In the genomic region with DNA sequence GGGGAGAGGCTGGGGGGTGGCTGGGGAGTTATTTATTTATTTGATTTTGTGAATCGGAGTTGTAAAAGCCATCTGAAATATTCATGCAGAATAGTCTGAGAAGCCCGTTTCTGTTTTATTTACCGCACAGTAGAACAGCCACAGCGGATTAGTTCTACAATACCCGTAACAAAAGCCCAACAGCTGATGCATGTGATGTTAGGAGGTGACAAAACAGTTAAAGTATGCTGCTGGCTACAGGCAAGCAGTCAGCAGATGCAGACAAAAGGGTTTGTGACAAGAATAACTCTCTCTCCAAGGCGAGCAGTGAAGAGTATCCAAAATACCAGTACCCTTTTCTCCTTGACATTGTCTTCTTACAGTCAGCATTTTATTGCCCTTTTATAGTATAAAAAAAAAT, we compare ENCODE assay signal across 17 cellular contexts. TPM values are rescaled to one million over a fixed set of nuclear protein-coding genes. Genes with fewer than 3 reads are reported as not detected.
DNase-seq lines count a peak whose midpoint lies in the region; ATAC-seq and TF ChIP-seq lines count a peak whose summit lies in the region.
"Had no signal": no experiment of that assay in that cellular context is flagged by ENCODE, and none has a peak within 500 bp of the region (broad histone marks: within the 10 kb centered on the region; RNA-seq: fewer than 3 reads in every experiment).

No MANE protein-coding gene starts in this region.

- H3K36me3 ChIP-seq in endodermal cell (ENCODE audit: control insufficient read depth, insufficient read depth, low read length) = no peaks in the 10 kb centered on the region
- H3K36me3 ChIP-seq: esophagus squamous epithelium, suprapubic skin had no signal

- H3K4me3 ChIP-seq in endodermal cell (ENCODE audit: low read length) = peak overlapping the region; percentile 3
- no peak overlapping the region for H3K4me3 ChIP-seq in skeletal muscle cell (ENCODE audit: low read depth, low read length)
- H3K4me3 ChIP-seq: esophagus squamous epithelium, GM12878, suprapubic skin had no signal

- no peak for ATAC-seq in GM21619 (IDR thresholded peaks at IDR 0.05; ENCODE audit: unreplicated experiment)
- ATAC-seq: GM12878, left colon, T-helper 17 cell had no signal

- H3K27me3 ChIP-seq in endodermal cell (ENCODE audit: control insufficient read depth, insufficient read depth, low read length, poor library complexity, severe bottlenecking) = no peaks in the 10 kb centered on the region
- H3K27me3 ChIP-seq: esophagus squamous epithelium, suprapubic skin had no signal

- no peak overlapping the region for H3K9ac ChIP-seq in endodermal cell (ENCODE audit: extremely low read depth, low read length, poor library complexity, severe bottlenecking)

- no peaks in the 10 kb centered on the region for H3K9me3 ChIP-seq in endodermal cell (ENCODE audit: control insufficient read depth, low read length)
- H3K9me3 ChIP-seq: esophagus squamous epithelium, suprapubic skin had no signal

- H3K36me3 Mint-ChIP-seq in endodermal cell (ENCODE audit: low read depth) = no peaks in the 10 kb centered on the region

- 26 to 36% methylated on average over 5 to 6 of the region's 6 CpGs for WGBS in endodermal cell (ENCODE audit: insufficient coverage in 1 of 2, insufficient read length in 1 of 2), 2 experiments

- H3K27me3 Mint-ChIP-seq in endodermal cell (ENCODE audit: insufficient read depth) = peaks cover 6% of the 10 kb centered on the region

- peak; percentile 78 for DNase-seq in LHCN-M2 (ENCODE audit: low read depth)
- peak; percentile 57 for DNase-seq in endodermal cell
- DNase-seq in left kidney (ENCODE audit: low read depth, low spot score) = peak; percentile 36
- DNase-seq in skeletal muscle cell (ENCODE audit: low read depth) = peak; percentile 15
- DNase-seq in mucosa of gallbladder (ENCODE audit: low spot score) = no peak
- DNase-seq in DMS79 treated with DMSO at 0.1 percent for 48 hours (lab: John Stamatoyannopoulos, UW) = no peak
- DNase-seq: activated CD4-positive, CD25-positive, alpha-beta regulatory T cell treated with anti-CD3 and anti-CD28 coated beads, Interleukin-2, amount 50 U/mL, for 72 hours; esophagus squamous epithelium; left colon; NCI-H1417; NCI-H226; SHP77; stimulated activated CD4-positive, alpha-beta T cell treated with anti-CD3 and anti-CD28 coated beads, Interleukin-2, amount 100 ng/mL, for 24 hours; T-helper 17 cell had no signal

- H3K9me3 Mint-ChIP-seq in endodermal cell = no peaks in the 10 kb centered on the region

- peak overlapping the region; percentile 20 for H3K27ac ChIP-seq in endodermal cell (ENCODE audit: low read depth, low read length)
- H3K27ac ChIP-seq: esophagus squamous epithelium, suprapubic skin had no signal

- H3K4me1 ChIP-seq in endodermal cell (ENCODE audit: control insufficient read depth, insufficient read depth, low read length) = peaks cover 35% of the 10 kb centered on the region
- H3K4me1 ChIP-seq: esophagus squamous epithelium, suprapubic skin had no signal

- H3K4me3 Mint-ChIP-seq in endodermal cell = no peak overlapping the region
- H3K4me3 Mint-ChIP-seq: T-helper 17 cell had no signal

- H3K4me1 Mint-ChIP-seq in endodermal cell = peaks cover 62% of the 10 kb centered on the region
- H3K4me1 Mint-ChIP-seq: T-helper 17 cell had no signal

- no peak for TF ChIP-seq CTCF in endodermal cell (conservative IDR thresholded peaks at IDR 0.05)

- H3K27ac Mint-ChIP-seq in endodermal cell = no peak overlapping the region
- H3K27ac Mint-ChIP-seq: T-helper 17 cell had no signal

RNA-seq across cellular contexts. Expression of a gene that starts 42.0 kb away (rescaled TPM):
- total RNA-seq in LHCN-M2 (2014; rRNA removed) (1.4 and 2.1 TPM in 2 replicates), endodermal cell (1 to 10 TPM; 1.5 to 3.9 TPM), mucosa of gallbladder (11.1 TPM)
- 0.16 TPM for polyA plus RNA-seq in LHCN-M2 (2012)
- polyA plus RNA-seq in endodermal cell (2013, experiment 1 of 2) = 6.0 TPM
- 4.8 TPM for polyA plus RNA-seq in endodermal cell (2013, experiment 2 of 2)
- total RNA-seq: T-helper 17 cell had no signal

Comparison
In these comparisons a context has a peak if more than half of its experiments do, and no peak if none do; other contexts are left out.
1. DNase-seq: peak in LHCN-M2 (single experiment), endodermal cell (single experiment), left kidney (single experiment) and skeletal muscle cell (single experiment); none in mucosa of gallbladder (single experiment) and DMS79 treated with DMSO at 0.1 percent for 48 hours (single experiment).